ENCODE assay signal across 10 cellular contexts in the genomic region with DNA sequence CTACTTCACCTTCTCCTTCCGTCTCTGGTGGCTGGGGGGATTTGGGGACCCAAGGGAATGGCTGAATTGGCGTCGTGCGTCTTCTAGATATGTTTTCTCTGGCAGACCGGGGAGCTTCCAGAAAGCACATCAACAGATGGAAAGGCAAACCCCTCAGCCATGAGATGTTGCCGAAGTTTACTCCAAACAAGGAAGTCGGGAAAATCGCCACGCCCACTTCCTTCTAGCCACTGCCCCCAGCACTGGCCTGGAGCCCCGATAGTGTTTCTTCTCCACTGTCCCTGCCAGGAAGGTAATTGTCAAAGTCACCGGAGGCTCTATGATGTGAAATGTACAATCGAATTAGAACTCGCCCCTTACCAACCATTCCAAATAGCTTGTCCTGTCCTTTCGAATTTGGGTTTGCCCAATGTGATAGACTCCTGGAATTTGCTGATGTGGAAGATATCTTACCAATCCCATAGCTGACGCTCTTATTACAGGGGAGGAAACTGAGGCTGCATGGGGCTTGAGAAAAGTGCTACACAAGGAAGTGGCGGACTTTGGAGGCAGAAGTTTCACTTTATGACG.
A peak's percentile ranks its signal among the peaks of the same experiment; 100 is the strongest.
DNase-seq lines count a peak whose midpoint lies in the region; ATAC-seq, FAIRE-seq and TF ChIP-seq lines count a peak whose summit lies in the region.
"Had no signal": no experiment of that assay in that cellular context is flagged by ENCODE, and none has a peak within 500 bp of the region (broad histone marks: within the 10 kb centered on the region; RNA-seq: fewer than 3 reads in every experiment).

No MANE protein-coding gene starts in this region.

- H3K4me3 ChIP-seq in HL-60 (replicated peaks; ENCODE audit: insufficient read depth, low read length): peak overlapping the region; percentile 48
- peak overlapping the region; percentile 64 for H3K4me3 ChIP-seq in astrocyte (ENCODE audit: insufficient read depth, low read depth, low read length)
- peak overlapping the region; percentile 59 for H3K4me3 ChIP-seq in iPS-18c (ENCODE audit: insufficient read depth, low read depth, low read length)
- peak overlapping the region; percentile 10 to 43 (median 28) for H3K4me3 ChIP-seq in skin epidermis
- H3K4me3 ChIP-seq: mucosa of descending colon had no signal

- no peak for FAIRE-seq in astrocyte (lab: Jason Lieb, UNC)

- no peaks in the 10 kb centered on the region for H3K9me3 ChIP-seq in astrocyte (ENCODE audit: insufficient read depth, low read depth, low read length)
- no peaks in the 10 kb centered on the region for H3K9me3 ChIP-seq in iPS-18c (ENCODE audit: control insufficient read depth, insufficient read depth, low read length)
- H3K9me3 ChIP-seq: mucosa of descending colon had no signal

- H3K79me2 ChIP-seq in astrocyte (ENCODE audit: insufficient read depth, low read length): no peaks in the 10 kb centered on the region

- H3K4me2 ChIP-seq in astrocyte (ENCODE audit: low read length): peak overlapping the region; percentile 90

- peak overlapping the region; percentile 86 for H3K4me3 Mint-ChIP-seq in astrocyte (ENCODE audit: unreplicated experiment)

- no peaks in the 10 kb centered on the region for H4K20me1 ChIP-seq in astrocyte (ENCODE audit: insufficient read depth, low read length)

- H3K36me3 ChIP-seq in astrocyte (ENCODE audit: insufficient read depth, low read length): no peaks in the 10 kb centered on the region

- H3K36me3 Mint-ChIP-seq in astrocyte (ENCODE audit: low read depth, unreplicated experiment): no peaks in the 10 kb centered on the region

- H3K27ac Mint-ChIP-seq in astrocyte (ENCODE audit: unreplicated experiment): peak overlapping the region; percentile 20

- H3K27me3 ChIP-seq in HL-60 (ENCODE audit: insufficient read depth, poor library complexity, severe bottlenecking) (peaks cover 20% of the 10 kb centered on the region), astrocyte (ENCODE audit: insufficient read depth, low read length) (peaks cover 33% of the 10 kb centered on the region)

- H3K4me1 Mint-ChIP-seq in astrocyte (ENCODE audit: low read depth, unreplicated experiment): no peaks in the 10 kb centered on the region

- peak overlapping the region; percentile 80 for H2AFZ ChIP-seq in astrocyte (ENCODE audit: low read depth, low read length)

- no peak for ATAC-seq in HG02623 (IDR thresholded peaks at IDR 0.05; ENCODE audit: unreplicated experiment)
- ATAC-seq: mucosa of descending colon had no signal

- H3K27ac ChIP-seq in HL-60 (replicated peaks) (no peak overlapping the region), astrocyte (ENCODE audit: low read depth, low read length) (no peak overlapping the region), skin epidermis (no peak overlapping the region), caudate nucleus (ENCODE audit: low read depth, low read length) (no peak overlapping the region)

- H3K27me3 Mint-ChIP-seq in astrocyte (ENCODE audit: low read depth, unreplicated experiment): peaks cover 54% of the 10 kb centered on the region

- TF ChIP-seq CTCF in HL-60 (IDR thresholded peaks at IDR 0.05; ENCODE audit: insufficient read depth, low read length): no peak
- TF ChIP-seq CTCF in astrocyte (IDR thresholded peaks at IDR 0.05; ENCODE audit: insufficient read depth, low read depth, low read length): no peak

- peaks cover 4% of the 10 kb centered on the region for H3K4me1 ChIP-seq in astrocyte (ENCODE audit: insufficient read depth, low read length)

- no peak overlapping the region for H3K9ac ChIP-seq in astrocyte (ENCODE audit: low read length)

- DNase-seq in HL-60 (ENCODE audit: low read depth in 1 of 2, low spot score in 1 of 2) (peak in 1 of 2 experiments; percentile 14), astrocyte (ENCODE audit: low read depth) (no peak), caudate nucleus (lab: John Stamatoyannopoulos, UW) (no peak), cerebellar nuclear complex (lab: John Stamatoyannopoulos, UW) (no peak), NCI-H1694 (lab: John Stamatoyannopoulos, UW) (no peak)
- DNase-seq: NCI-H1417 treated with DMSO at 0.1 percent for 48 hours had no signal

- no peaks in the 10 kb centered on the region for H3K9me3 Mint-ChIP-seq in astrocyte (ENCODE audit: unreplicated experiment)
